In the genomic region with DNA sequence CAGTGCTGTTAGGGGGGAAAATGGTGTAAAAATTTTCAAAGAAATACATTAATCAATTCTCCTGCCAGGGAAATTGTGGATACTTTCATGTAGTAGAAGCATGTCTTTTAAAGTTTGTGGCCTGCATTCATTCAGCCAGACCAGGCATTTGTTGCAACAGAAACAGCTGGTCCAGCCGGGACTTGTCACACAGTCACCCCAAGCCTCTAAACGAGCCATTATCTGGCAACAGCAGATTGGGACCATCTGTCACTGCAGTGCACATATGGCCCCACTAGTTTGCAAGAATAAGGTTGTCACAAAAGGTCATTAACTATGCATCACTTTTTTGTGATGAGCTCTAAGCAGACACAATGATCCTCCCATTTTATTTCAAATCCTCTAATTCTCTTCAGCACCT, we compare ENCODE assay signal across 1 cellular context.
TF ChIP-seq lines count a peak whose summit lies in the region.

No MANE protein-coding gene starts in this region.

TF ChIP-seq in K562, 482 proteins besides CTCF, POLR2A, EP300 and RAD21 (continued from another document):
- TF ChIP-seq, protein P1, sequence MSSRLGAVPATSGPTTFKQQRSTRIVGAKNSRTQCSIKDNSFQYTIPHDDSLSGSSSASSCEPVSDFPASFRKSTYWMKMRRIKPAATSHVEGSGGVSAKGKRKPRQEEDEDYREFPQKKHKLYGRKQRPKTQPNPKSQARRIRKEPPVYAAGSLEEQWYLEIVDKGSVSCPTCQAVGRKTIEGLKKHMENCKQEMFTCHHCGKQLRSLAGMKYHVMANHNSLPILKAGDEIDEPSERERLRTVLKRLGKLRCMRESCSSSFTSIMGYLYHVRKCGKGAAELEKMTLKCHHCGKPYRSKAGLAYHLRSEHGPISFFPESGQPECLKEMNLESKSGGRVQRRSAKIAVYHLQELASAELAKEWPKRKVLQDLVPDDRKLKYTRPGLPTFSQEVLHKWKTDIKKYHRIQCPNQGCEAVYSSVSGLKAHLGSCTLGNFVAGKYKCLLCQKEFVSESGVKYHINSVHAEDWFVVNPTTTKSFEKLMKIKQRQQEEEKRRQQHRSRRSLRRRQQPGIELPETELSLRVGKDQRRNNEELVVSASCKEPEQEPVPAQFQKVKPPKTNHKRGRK (tag; IDR thresholded peaks at IDR 0.05), result no peak
- no peak for TF ChIP-seq ZNF695 (CRISPR knock-in tag; IDR thresholded peaks at IDR 0.05)
- no peak for TF ChIP-seq BACH1 (tag; IDR thresholded peaks at IDR 0.05)
- TF ChIP-seq, protein P2, sequence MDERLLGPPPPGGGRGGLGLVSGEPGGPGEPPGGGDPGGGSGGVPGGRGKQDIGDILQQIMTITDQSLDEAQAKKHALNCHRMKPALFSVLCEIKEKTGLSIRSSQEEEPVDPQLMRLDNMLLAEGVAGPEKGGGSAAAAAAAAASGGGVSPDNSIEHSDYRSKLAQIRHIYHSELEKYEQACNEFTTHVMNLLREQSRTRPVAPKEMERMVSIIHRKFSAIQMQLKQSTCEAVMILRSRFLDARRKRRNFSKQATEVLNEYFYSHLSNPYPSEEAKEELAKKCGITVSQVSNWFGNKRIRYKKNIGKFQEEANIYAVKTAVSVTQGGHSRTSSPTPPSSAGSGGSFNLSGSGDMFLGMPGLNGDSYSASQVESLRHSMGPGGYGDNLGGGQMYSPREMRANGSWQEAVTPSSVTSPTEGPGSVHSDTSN (CRISPR knock-in tag; IDR thresholded peaks at IDR 0.05; ENCODE audit: low read depth), result no peak
- TF ChIP-seq, protein P2 (tag; conservative IDR thresholded peaks at IDR 0.05; ENCODE audit: low read depth), result peak; percentile 80
- TF ChIP-seq FOSL1 (tag; conservative IDR thresholded peaks at IDR 0.05), result peak; percentile 40; the same call in 1 of the 2 replicates
- TF ChIP-seq FOXA3 (CRISPR knock-in tag; conservative IDR thresholded peaks at IDR 0.05 in 1 of 2, IDR thresholded peaks at IDR 0.05 in 1 of 2), result no peak
- TF ChIP-seq, protein P3, sequence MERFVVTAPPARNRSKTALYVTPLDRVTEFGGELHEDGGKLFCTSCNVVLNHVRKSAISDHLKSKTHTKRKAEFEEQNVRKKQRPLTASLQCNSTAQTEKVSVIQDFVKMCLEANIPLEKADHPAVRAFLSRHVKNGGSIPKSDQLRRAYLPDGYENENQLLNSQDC (CRISPR knock-in tag; IDR thresholded peaks at IDR 0.05), result no peak
- TF ChIP-seq STAT5B (CRISPR knock-in tag; IDR thresholded peaks at IDR 0.05), result no peak
- TF ChIP-seq CBFB (CRISPR knock-in tag; IDR thresholded peaks at IDR 0.05), result no peak
- no peak for TF ChIP-seq ADNP (tag; IDR thresholded peaks at IDR 0.05)
- no peak for TF ChIP-seq POLR3G (IDR thresholded peaks at IDR 0.05; ENCODE audit: extremely low read depth, insufficient read length, insufficient replicate concordance)
- TF ChIP-seq NR1H2 (CRISPR knock-in tag; IDR thresholded peaks at IDR 0.05), result no peak
- no peak for TF ChIP-seq C11orf30 (IDR thresholded peaks at IDR 0.05; ENCODE audit: low read depth)
- no peak for TF ChIP-seq ZNF239 (CRISPR knock-in tag; IDR thresholded peaks at IDR 0.05)
- TF ChIP-seq, protein P4, sequence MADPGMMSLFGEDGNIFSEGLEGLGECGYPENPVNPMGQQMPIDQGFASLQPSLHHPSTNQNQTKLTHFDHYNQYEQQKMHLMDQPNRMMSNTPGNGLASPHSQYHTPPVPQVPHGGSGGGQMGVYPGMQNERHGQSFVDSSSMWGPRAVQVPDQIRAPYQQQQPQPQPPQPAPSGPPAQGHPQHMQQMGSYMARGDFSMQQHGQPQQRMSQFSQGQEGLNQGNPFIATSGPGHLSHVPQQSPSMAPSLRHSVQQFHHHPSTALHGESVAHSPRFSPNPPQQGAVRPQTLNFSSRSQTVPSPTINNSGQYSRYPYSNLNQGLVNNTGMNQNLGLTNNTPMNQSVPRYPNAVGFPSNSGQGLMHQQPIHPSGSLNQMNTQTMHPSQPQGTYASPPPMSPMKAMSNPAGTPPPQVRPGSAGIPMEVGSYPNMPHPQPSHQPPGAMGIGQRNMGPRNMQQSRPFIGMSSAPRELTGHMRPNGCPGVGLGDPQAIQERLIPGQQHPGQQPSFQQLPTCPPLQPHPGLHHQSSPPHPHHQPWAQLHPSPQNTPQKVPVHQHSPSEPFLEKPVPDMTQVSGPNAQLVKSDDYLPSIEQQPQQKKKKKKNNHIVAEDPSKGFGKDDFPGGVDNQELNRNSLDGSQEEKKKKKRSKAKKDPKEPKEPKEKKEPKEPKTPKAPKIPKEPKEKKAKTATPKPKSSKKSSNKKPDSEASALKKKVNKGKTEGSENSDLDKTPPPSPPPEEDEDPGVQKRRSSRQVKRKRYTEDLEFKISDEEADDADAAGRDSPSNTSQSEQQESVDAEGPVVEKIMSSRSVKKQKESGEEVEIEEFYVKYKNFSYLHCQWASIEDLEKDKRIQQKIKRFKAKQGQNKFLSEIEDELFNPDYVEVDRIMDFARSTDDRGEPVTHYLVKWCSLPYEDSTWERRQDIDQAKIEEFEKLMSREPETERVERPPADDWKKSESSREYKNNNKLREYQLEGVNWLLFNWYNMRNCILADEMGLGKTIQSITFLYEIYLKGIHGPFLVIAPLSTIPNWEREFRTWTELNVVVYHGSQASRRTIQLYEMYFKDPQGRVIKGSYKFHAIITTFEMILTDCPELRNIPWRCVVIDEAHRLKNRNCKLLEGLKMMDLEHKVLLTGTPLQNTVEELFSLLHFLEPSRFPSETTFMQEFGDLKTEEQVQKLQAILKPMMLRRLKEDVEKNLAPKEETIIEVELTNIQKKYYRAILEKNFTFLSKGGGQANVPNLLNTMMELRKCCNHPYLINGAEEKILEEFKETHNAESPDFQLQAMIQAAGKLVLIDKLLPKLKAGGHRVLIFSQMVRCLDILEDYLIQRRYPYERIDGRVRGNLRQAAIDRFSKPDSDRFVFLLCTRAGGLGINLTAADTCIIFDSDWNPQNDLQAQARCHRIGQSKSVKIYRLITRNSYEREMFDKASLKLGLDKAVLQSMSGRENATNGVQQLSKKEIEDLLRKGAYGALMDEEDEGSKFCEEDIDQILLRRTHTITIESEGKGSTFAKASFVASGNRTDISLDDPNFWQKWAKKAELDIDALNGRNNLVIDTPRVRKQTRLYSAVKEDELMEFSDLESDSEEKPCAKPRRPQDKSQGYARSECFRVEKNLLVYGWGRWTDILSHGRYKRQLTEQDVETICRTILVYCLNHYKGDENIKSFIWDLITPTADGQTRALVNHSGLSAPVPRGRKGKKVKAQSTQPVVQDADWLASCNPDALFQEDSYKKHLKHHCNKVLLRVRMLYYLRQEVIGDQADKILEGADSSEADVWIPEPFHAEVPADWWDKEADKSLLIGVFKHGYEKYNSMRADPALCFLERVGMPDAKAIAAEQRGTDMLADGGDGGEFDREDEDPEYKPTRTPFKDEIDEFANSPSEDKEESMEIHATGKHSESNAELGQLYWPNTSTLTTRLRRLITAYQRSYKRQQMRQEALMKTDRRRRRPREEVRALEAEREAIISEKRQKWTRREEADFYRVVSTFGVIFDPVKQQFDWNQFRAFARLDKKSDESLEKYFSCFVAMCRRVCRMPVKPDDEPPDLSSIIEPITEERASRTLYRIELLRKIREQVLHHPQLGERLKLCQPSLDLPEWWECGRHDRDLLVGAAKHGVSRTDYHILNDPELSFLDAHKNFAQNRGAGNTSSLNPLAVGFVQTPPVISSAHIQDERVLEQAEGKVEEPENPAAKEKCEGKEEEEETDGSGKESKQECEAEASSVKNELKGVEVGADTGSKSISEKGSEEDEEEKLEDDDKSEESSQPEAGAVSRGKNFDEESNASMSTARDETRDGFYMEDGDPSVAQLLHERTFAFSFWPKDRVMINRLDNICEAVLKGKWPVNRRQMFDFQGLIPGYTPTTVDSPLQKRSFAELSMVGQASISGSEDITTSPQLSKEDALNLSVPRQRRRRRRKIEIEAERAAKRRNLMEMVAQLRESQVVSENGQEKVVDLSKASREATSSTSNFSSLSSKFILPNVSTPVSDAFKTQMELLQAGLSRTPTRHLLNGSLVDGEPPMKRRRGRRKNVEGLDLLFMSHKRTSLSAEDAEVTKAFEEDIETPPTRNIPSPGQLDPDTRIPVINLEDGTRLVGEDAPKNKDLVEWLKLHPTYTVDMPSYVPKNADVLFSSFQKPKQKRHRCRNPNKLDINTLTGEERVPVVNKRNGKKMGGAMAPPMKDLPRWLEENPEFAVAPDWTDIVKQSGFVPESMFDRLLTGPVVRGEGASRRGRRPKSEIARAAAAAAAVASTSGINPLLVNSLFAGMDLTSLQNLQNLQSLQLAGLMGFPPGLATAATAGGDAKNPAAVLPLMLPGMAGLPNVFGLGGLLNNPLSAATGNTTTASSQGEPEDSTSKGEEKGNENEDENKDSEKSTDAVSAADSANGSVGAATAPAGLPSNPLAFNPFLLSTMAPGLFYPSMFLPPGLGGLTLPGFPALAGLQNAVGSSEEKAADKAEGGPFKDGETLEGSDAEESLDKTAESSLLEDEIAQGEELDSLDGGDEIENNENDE (IDR thresholded peaks at IDR 0.05; ENCODE audit: low read depth, low read length), result no peak
- 0 out of 2 replicates have a peak, but pooled peaks have one; percentile 54 for TF ChIP-seq ZNF584 (CRISPR knock-in tag; IDR thresholded peaks at IDR 0.05; ENCODE audit: low read depth)
- no peak for TF ChIP-seq FOS (IDR thresholded peaks at IDR 0.05; ENCODE audit: extremely low read depth, insufficient read length)
- TF ChIP-seq SIN3B (IDR thresholded peaks at IDR 0.05; ENCODE audit: low read depth), result no peak
- TF ChIP-seq ZNF165 (CRISPR knock-in tag; IDR thresholded peaks at IDR 0.05; ENCODE audit: borderline replicate concordance), result no peak
- TF ChIP-seq, protein P5, sequence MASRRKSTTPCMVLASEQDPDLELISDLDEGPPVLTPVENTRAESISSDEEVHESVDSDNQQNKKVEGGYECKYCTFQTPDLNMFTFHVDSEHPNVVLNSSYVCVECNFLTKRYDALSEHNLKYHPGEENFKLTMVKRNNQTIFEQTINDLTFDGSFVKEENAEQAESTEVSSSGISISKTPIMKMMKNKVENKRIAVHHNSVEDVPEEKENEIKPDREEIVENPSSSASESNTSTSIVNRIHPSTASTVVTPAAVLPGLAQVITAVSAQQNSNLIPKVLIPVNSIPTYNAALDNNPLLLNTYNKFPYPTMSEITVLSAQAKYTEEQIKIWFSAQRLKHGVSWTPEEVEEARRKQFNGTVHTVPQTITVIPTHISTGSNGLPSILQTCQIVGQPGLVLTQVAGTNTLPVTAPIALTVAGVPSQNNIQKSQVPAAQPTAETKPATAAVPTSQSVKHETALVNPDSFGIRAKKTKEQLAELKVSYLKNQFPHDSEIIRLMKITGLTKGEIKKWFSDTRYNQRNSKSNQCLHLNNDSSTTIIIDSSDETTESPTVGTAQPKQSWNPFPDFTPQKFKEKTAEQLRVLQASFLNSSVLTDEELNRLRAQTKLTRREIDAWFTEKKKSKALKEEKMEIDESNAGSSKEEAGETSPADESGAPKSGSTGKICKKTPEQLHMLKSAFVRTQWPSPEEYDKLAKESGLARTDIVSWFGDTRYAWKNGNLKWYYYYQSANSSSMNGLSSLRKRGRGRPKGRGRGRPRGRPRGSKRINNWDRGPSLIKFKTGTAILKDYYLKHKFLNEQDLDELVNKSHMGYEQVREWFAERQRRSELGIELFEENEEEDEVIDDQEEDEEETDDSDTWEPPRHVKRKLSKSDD (conservative IDR thresholded peaks at IDR 0.05; ENCODE audit: low read length), result no peak
- TF ChIP-seq RBM14 (IDR thresholded peaks at IDR 0.05; ENCODE audit: borderline replicate concordance, insufficient read depth, low read depth, low read length), result no peak
- TF ChIP-seq, protein P6, sequence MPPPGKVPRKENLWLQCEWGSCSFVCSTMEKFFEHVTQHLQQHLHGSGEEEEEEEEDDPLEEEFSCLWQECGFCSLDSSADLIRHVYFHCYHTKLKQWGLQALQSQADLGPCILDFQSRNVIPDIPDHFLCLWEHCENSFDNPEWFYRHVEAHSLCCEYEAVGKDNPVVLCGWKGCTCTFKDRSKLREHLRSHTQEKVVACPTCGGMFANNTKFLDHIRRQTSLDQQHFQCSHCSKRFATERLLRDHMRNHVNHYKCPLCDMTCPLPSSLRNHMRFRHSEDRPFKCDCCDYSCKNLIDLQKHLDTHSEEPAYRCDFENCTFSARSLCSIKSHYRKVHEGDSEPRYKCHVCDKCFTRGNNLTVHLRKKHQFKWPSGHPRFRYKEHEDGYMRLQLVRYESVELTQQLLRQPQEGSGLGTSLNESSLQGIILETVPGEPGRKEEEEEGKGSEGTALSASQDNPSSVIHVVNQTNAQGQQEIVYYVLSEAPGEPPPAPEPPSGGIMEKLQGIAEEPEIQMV (tag; conservative IDR thresholded peaks at IDR 0.05; ENCODE audit: low read depth), result no peak
- no peak for TF ChIP-seq MIER1 (IDR thresholded peaks at IDR 0.05; ENCODE audit: low read depth)
- peak; percentile 54 for TF ChIP-seq DACH1 (IDR thresholded peaks at IDR 0.05; ENCODE audit: partially characterized antibody)
- TF ChIP-seq ZNF347 (CRISPR knock-in tag; IDR thresholded peaks at IDR 0.05; ENCODE audit: low read depth), result no peak
- peak; percentile 66 for TF ChIP-seq STAT5A (IDR thresholded peaks at IDR 0.05; ENCODE audit: borderline replicate concordance, low read length)
- no peak for TF ChIP-seq RFX7 (CRISPR knock-in tag; IDR thresholded peaks at IDR 0.05)
- no peak for TF ChIP-seq BCOR (IDR thresholded peaks at IDR 0.05)
- no peak for TF ChIP-seq ZNF830 (CRISPR knock-in tag; IDR thresholded peaks at IDR 0.05)
- TF ChIP-seq TCF3 (CRISPR knock-in tag; IDR thresholded peaks at IDR 0.05), result peak; percentile 97
- TF ChIP-seq ZNF133 (CRISPR knock-in tag; IDR thresholded peaks at IDR 0.05), result no peak
